27 cellular contexts compared by ENCODE assay signal in genomic region chr11:121792185-121792584, GRCh38.
"Had no signal": no experiment of that assay in that cellular context is flagged by ENCODE, and none has a peak within 500 bp of the region (broad histone marks: within the 10 kb centered on the region; RNA-seq: fewer than 3 reads in every experiment).

No MANE protein-coding gene starts in this region.

- DNase-seq: activated CD4-positive, alpha-beta memory T cell treated with anti-CD3 and anti-CD28 coated beads for 36 hours; activated CD4-positive, alpha-beta T cell treated with anti-CD3 and anti-CD28 coated beads for 36 hours; activated CD4-positive, alpha-beta T cell treated with anti-CD3 and anti-CD28 coated beads, Interleukin-2, amount 10 ng/mL, durations not matched to agents 24 days and 14 days; activated CD4-positive, CD25-positive, alpha-beta regulatory T cell; activated CD4-positive, CD25-positive, alpha-beta regulatory T cell treated with anti-CD3 and anti-CD28 coated beads, Interleukin-2, amount 50 U/mL, for 72 hours; activated CD8-positive, alpha-beta memory T cell treated with anti-CD3 and anti-CD28 coated beads, Interleukin-2, amount 10 ng/mL, durations not matched to agents 7 days and 5 days; activated CD8-positive, alpha-beta memory T cell treated with anti-CD3 and anti-CD28 coated beads, Interleukin-2, amount 50 U/mL, for 4 hours; activated CD8-positive, alpha-beta T cell treated with anti-CD3 and anti-CD28 coated beads, Interleukin-2, amount 10 ng/mL, durations not matched to agents 7 days and 5 days; activated effector memory CD4-positive, alpha-beta T cell treated with anti-CD3 and anti-CD28 coated beads, Interleukin-2, amount 50 U/mL, for 16 hours; activated naive CD4-positive, alpha-beta T cell treated with anti-CD3 and anti-CD28 coated beads for 36 hours; activated naive CD8-positive, alpha-beta T cell treated with anti-CD3 and anti-CD28 coated beads for 36 hours; activated naive CD8-positive, alpha-beta T cell treated with anti-CD3 and anti-CD28 coated beads, Interleukin-2, amount 50 U/mL, for 24 hours; activated T-cell treated with anti-CD3 and anti-CD28 coated beads, Interleukin-2, amount 50 U/mL, for 1 hour; activated T-cell treated with anti-CD3 and anti-CD28 coated beads, Interleukin-2, amount 50 U/mL, for 48 hours; adrenal gland; amygdala; aorta; body of pancreas; dorsolateral prefrontal cortex; effector memory CD4-positive, alpha-beta T cell; endodermal cell; erythroblast; foreskin fibroblast; head of caudate nucleus; T-helper 2 cell had no signal

- H3K27ac ChIP-seq: adrenal gland, body of pancreas, coronary artery, dorsolateral prefrontal cortex had no signal

- FAIRE-seq: frontal cortex had no signal

- H3K4me1 ChIP-seq: adrenal gland, body of pancreas had no signal

- H3K9me3 ChIP-seq: adrenal gland, body of pancreas had no signal

- ATAC-seq: activated CD4-positive, alpha-beta T cell treated with anti-CD3 and anti-CD28 coated beads for 36 hours; activated CD8-positive, alpha-beta memory T cell treated with anti-CD3 and anti-CD28 coated beads, Interleukin-2, amount 10 ng/mL, durations not matched to agents 7 days and 5 days; activated CD8-positive, alpha-beta T cell treated with anti-CD3 and anti-CD28 coated beads, Interleukin-2, amount 10 ng/mL, durations not matched to agents 7 days and 5 days; activated naive CD8-positive, alpha-beta T cell treated with anti-CD3 and anti-CD28 coated beads, Interleukin-2, amount 50 U/mL, for 24 hours; body of pancreas had no signal

- H3K4me3 ChIP-seq: adrenal gland, body of pancreas, coronary artery, dorsolateral prefrontal cortex had no signal

- H3K27me3 ChIP-seq: adrenal gland, body of pancreas, dorsolateral prefrontal cortex had no signal

- H3K36me3 ChIP-seq: adrenal gland had no signal
